8 cellular contexts compared by ENCODE assay signal in the genomic region with DNA sequence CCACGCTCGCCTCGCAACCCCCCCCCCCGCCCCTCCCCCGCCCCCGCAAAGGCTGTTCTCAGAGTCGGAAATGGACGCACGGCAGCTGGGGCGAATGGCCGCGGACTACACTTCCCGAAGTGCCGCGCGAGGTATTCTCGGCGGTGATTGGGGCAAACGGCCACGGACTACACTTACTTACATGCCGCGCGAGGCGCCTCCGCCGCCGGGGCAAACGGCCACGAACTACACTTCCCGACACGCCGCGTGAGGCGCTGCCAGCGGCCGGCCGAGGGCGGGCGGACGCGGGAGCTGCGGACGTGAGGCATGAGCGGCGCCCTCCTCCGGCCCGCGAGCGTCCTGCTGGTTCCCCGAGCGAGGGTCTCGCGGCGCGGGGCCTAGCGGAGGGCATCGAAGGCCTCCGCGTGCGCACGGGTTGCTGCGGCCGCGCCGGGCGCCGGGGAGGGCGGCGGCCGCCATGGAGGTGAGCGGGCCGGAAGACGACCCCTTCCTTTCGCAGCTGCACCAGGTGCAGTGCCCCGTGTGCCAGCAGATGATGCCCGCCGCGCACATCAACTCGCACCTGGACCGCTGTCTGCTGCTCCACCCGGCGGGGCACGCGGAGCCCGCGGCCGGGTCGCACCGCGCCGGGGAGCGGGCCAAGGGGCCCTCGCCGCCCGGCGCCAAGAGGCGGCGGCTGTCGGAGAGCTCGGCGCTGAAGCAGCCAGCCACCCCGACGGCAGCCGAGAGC. TPM values are rescaled to one million over a fixed set of nuclear protein-coding genes. Genes with fewer than 3 reads are reported as not detected.
A peak's percentile ranks its signal among the peaks of the same experiment; 100 is the strongest.
DNase-seq lines count a peak whose midpoint lies in the region; ATAC-seq and TF ChIP-seq lines count a peak whose summit lies in the region.

Gene WRNIP1, plus strand, starts transcription at position 228 of the 730 bp plus-strand sequence. Its CDS starts 230 bp downstream, at position 458.

- peak within 1 kb of the TSS; percentile 98 for H3K27ac Mint-ChIP-seq in progenitor cell of endocrine pancreas

- TF ChIP-seq CTCF in GM13976 (IDR thresholded peaks at IDR 0.05; ENCODE audit: borderline replicate concordance, control extremely low read depth, extremely low read depth, insufficient read depth, missing control alignments), result peak; percentile 86
- TF ChIP-seq CTCF in progenitor cell of endocrine pancreas (IDR thresholded peaks at IDR 0.05; ENCODE audit: unreplicated experiment), result peak; percentile 69

- in situ Hi-C loops in GM13976 (cut with MboI; ENCODE audit: low sequenced_read_pairs, unreplicated experiment), result no loop called here

- peak; percentile 97 for DNase-seq in GM13976 (ENCODE audit: low spot score)
- DNase-seq in NCI-H146 (lab: John Stamatoyannopoulos, UW), result peak; percentile 99
- DNase-seq in T-helper 1 cell, result peak; percentile 94 to 99 (median 96)
- DNase-seq in amniotic epithelial cell (ENCODE audit: low read depth), result peak; percentile 98
- peak; percentile 100 for DNase-seq in left cardiac atrium
- peak; percentile 97 for DNase-seq in progenitor cell of endocrine pancreas (ENCODE audit: low spot score, unreplicated experiment)
- DNase-seq in ureter (ENCODE audit: low spot score), result peak; percentile 98

- no peaks in the 10 kb centered on the region for H3K27me3 Mint-ChIP-seq in progenitor cell of endocrine pancreas

- intact Hi-C loops in left cardiac atrium (cut with DNase I), result no loop called here

- peaks cover 2% of the 10 kb centered on the region for H3K36me3 Mint-ChIP-seq in progenitor cell of endocrine pancreas (ENCODE audit: insufficient read depth)

- peak within 1 kb of the TSS; percentile 89 for H3K4me3 Mint-ChIP-seq in progenitor cell of endocrine pancreas (ENCODE audit: low read depth)

- ATAC-seq in HG02870 (IDR thresholded peaks at IDR 0.05; ENCODE audit: unreplicated experiment) (peak; percentile 85), left cardiac atrium (peak; percentile 95)

- peaks cover 5% of the 10 kb centered on the region for H3K9me3 Mint-ChIP-seq in progenitor cell of endocrine pancreas (ENCODE audit: low read depth)

- H3K4me1 Mint-ChIP-seq in progenitor cell of endocrine pancreas (ENCODE audit: low read depth), result peaks cover 24% of the 10 kb centered on the region

RNA-seq across cellular contexts. Expression of gene WRNIP1, which starts in this region (rescaled TPM):
- total RNA-seq in left cardiac atrium, result 10 to 100 TPM; 34.8 to 36.9 TPM
- 40.4 and 42.5 TPM in 2 replicates for total RNA-seq in progenitor cell of endocrine pancreas
- 33.5 TPM for total RNA-seq in ureter

Comparison
In these comparisons a context has a peak if more than half of its experiments do, and no peak if none do; other contexts are left out.
1. Peak in every context shown above with its lines: DNase-seq and ATAC-seq.